ENCODE assay signal across 6 cellular contexts in genomic region chr9:129081388-129081889, GRCh38. TPM values are rescaled to one million over a fixed set of nuclear protein-coding genes. Genes with fewer than 3 reads are reported as not detected.
DNase-seq lines count a peak whose midpoint lies in the region; ATAC-seq and TF ChIP-seq lines count a peak whose summit lies in the region.

No MANE protein-coding gene starts in this region.

- no peak for ATAC-seq in GM18861 (IDR thresholded peaks at IDR 0.05; ENCODE audit: unreplicated experiment)

- 0 out of 2 replicates have a peak, but pooled peaks cover 3% of the 10 kb centered on the region for H3K4me1 ChIP-seq in SJCRH30

- peaks cover 15% of the 10 kb centered on the region for H3K36me3 ChIP-seq in SJCRH30

- no peak for DNase-seq in SJCRH30
- DNase-seq in dermis blood vessel endothelial cell, result no peak
- DNase-seq in NCI-H1436 treated with DMSO at 0.1 percent for 48 hours (lab: John Stamatoyannopoulos, UW), result no peak

- TF ChIP-seq POLR2A in GM15510 (IDR thresholded peaks at IDR 0.05; ENCODE audit: borderline replicate concordance, extremely low read depth, insufficient read length), result peak; percentile 37

- H3K27ac ChIP-seq in SJCRH30, result peak overlapping the region; percentile 55

- no peaks in the 10 kb centered on the region for H3K27me3 ChIP-seq in SJCRH30

- H3K4me3 ChIP-seq in SJCRH30 (peak overlapping the region; percentile 85), iPS-18c (ENCODE audit: insufficient read depth, low read depth, low read length) (peak overlapping the region; percentile 93)

- H3K9me3 ChIP-seq in SJCRH30 (replicated peaks) (no peaks in the 10 kb centered on the region), iPS-18c (ENCODE audit: control insufficient read depth, insufficient read depth, low read length) (no peaks in the 10 kb centered on the region)

RNA-seq across cellular contexts. Expression of gene DOLPP1, which starts 0.5 kb away (rescaled TPM):
- total RNA-seq in SJCRH30 (2014; rRNA removed; shearing (Covaris generic)), result 39.0 and 42.7 TPM in 2 replicates
- 10.7 and 15.5 TPM in 2 replicates for total RNA-seq in dermis blood vessel endothelial cell

RNA-seq across cellular contexts. Expression of gene CRAT, which starts 29.2 kb away (rescaled TPM):
- 13.9 and 15.2 TPM in 2 replicates for total RNA-seq in SJCRH30 (2014; rRNA removed; shearing (Covaris generic))
- total RNA-seq in dermis blood vessel endothelial cell, result 34.0 and 61.8 TPM in 2 replicates

RNA-seq across cellular contexts. Expression of gene PTPA, which starts 29.8 kb away (rescaled TPM):
- 79.7 and 81.8 TPM in 2 replicates for total RNA-seq in SJCRH30 (2014; rRNA removed; shearing (Covaris generic))
- 80.0 and 145 TPM in 2 replicates for total RNA-seq in dermis blood vessel endothelial cell

RNA-seq across cellular contexts. Expression of gene MIGA2, which starts 45.0 kb away (rescaled TPM):
- total RNA-seq in SJCRH30 (2014; rRNA removed; shearing (Covaris generic)), result 28.9 and 32.5 TPM in 2 replicates
- total RNA-seq in dermis blood vessel endothelial cell, result 34.4 and 39.5 TPM in 2 replicates

RNA-seq across cellular contexts. Expression of gene SH3GLB2, which starts 53.3 kb away (rescaled TPM):
- total RNA-seq in SJCRH30 (2014; rRNA removed; shearing (Covaris generic)), result 21.1 and 26.7 TPM in 2 replicates
- 60.2 and 70.1 TPM in 2 replicates for total RNA-seq in dermis blood vessel endothelial cell
